Comparison of ENCODE assay signal across 14 cellular contexts in genomic region chr2:8893978-8894820, GRCh38.
A peak's percentile ranks its signal among the peaks of the same experiment; 100 is the strongest.
DNase-seq lines count a peak whose midpoint lies in the region; ATAC-seq and TF ChIP-seq lines count a peak whose summit lies in the region.
"Had no signal": no experiment of that assay in that cellular context is flagged by ENCODE, and none has a peak within 500 bp of the region (broad histone marks: within the 10 kb centered on the region; RNA-seq: fewer than 3 reads in every experiment).

No MANE protein-coding gene starts in this region.

- no peaks in the 10 kb centered on the region for H3K9me3 ChIP-seq in neutrophil

- H3K27me3 ChIP-seq in neutrophil, result no peaks in the 10 kb centered on the region

- no peak for ATAC-seq in GM21619 (IDR thresholded peaks at IDR 0.05; ENCODE audit: unreplicated experiment)

- peak overlapping the region; percentile 90 for H3K27ac ChIP-seq in neutrophil
- H3K27ac ChIP-seq: left ventricle myocardium inferior had no signal

- H3K4me1 ChIP-seq in neutrophil (ENCODE audit: control insufficient read depth in 1 of 2, insufficient read depth in 1 of 2, low read depth in 1 of 2, low read length in 1 of 2), result peaks cover 58 to 59% of the 10 kb centered on the region in 2 experiments
- H3K4me1 ChIP-seq: left ventricle myocardium inferior had no signal

- DNase-seq in HUDEP-2 (lab: John Stamatoyannopoulos, UW; ENCODE audit: unreplicated experiment in 76 of 76) (peak in 73 of 76 experiments; percentile 8 to 93 (median 76)), NCI-H748 treated with DMSO at 0.1 percent for 48 hours (lab: John Stamatoyannopoulos, UW) (peak; percentile 92), choroid plexus epithelial cell (ENCODE audit: low read depth) (peak; percentile 22), anterior cingulate cortex (lab: John Stamatoyannopoulos, UW) (no peak)
- no peak for DNase-seq in NK-92 treated with Interleukin-12 subunit alpha and Interleukin-12 subunit beta, amount 100 ng/mL, for 24 hours (lab: John Stamatoyannopoulos, UW)
- DNase-seq: activated CD4-positive, alpha-beta memory T cell treated with anti-CD3 and anti-CD28 coated beads for 36 hours; activated naive CD4-positive, alpha-beta T cell treated with anti-CD3 and anti-CD28 coated beads for 36 hours; activated T-cell treated with anti-CD3 and anti-CD28 coated beads, Interleukin-2, amount 50 U/mL, for 1 hour; CD8-positive, alpha-beta memory T cell; left ventricle myocardium inferior; stimulated activated CD4-positive, alpha-beta T cell treated with anti-CD3 and anti-CD28 coated beads, Interleukin-4, amount 100 ng/mL, for 1 hour; SW 1271 had no signal

- H3K4me3 ChIP-seq in choroid plexus epithelial cell (ENCODE audit: low read depth, low read length) (no peak overlapping the region), neutrophil (ENCODE audit: low read depth in 1 of 2, low read length in 1 of 2) (peak overlapping the region in 1 of 2 experiments; percentile 43)
- H3K4me3 ChIP-seq: left ventricle myocardium inferior had no signal

- no peak for TF ChIP-seq CTCF in choroid plexus epithelial cell (conservative IDR thresholded peaks at IDR 0.05; ENCODE audit: low read depth, low read length)
- no peak for TF ChIP-seq CTCF in neutrophil (IDR thresholded peaks at IDR 0.05)

- H3K36me3 ChIP-seq in neutrophil, result peaks cover 18% of the 10 kb centered on the region

Comparison
In these comparisons a context has a peak if more than half of its experiments do, and no peak if none do; other contexts are left out.
1. DNase-seq: peak in HUDEP-2 (73 of 76), NCI-H748 treated with DMSO at 0.1 percent for 48 hours (single experiment) and choroid plexus epithelial cell (single experiment); none in anterior cingulate cortex (0 of 58) and NK-92 treated with Interleukin-12 subunit alpha and Interleukin-12 subunit beta, amount 100 ng/mL, for 24 hours (single experiment).